Comparison of ENCODE assay signal across 18 cellular contexts in genomic region chr6:56664007-56664406, GRCh38. TPM values are rescaled to one million over a fixed set of nuclear protein-coding genes. Genes with fewer than 3 reads are reported as not detected.
DNase-seq lines count a peak whose midpoint lies in the region; ATAC-seq and TF ChIP-seq lines count a peak whose summit lies in the region.
"Had no signal": no experiment of that assay in that cellular context is flagged by ENCODE, and none has a peak within 500 bp of the region (broad histone marks: within the 10 kb centered on the region; RNA-seq: fewer than 3 reads in every experiment).

No MANE protein-coding gene starts in this region.

- H3K27me3 ChIP-seq in RWPE2 (ENCODE audit: insufficient read depth, poor library complexity, severe bottlenecking): no peaks in the 10 kb centered on the region
- H3K27me3 ChIP-seq in heart right ventricle: no peaks in the 10 kb centered on the region
- no peaks in the 10 kb centered on the region for H3K27me3 ChIP-seq in gastrocnemius medialis

- CTCF ChIA-PET in HEK293 (lab: Yijun Ruan, JAX) (interaction anchor here (1.3 kb wide), 2 partner anchors 24 to 46 kb away, joined by 3 to 5 read pairs; no protein-coding TSS in a partner anchor), T-cell (lab: Charles Lee) (interaction anchor here in 1 of 2 donors (0.5 kb wide), 1 partner anchor 67 kb away, joined by 3 read pairs; no protein-coding TSS in a partner anchor)

- no peak for TF ChIP-seq POLR2A in gastrocnemius medialis (IDR thresholded peaks at IDR 0.05)

- H3K27ac ChIP-seq in HEK293 (ENCODE audit: extremely low read depth, low read depth, low read length) (no peak overlapping the region), RWPE2 (ENCODE audit: poor library complexity, severe bottlenecking) (peak overlapping the region; percentile 93), heart right ventricle (peak overlapping the region in 6 of 10 donors; percentile 1 to 52 (median 28)), gastrocnemius medialis (peak overlapping the region; percentile 52 to 65 (median 57))

- ATAC-seq in RWPE2 (ENCODE audit: low read depth) (peak; percentile 59), heart right ventricle (peak in 6 of 8 donors; percentile 55 to 80 (median 68)), gastrocnemius medialis (peak in 1 of 2 donors; percentile 21), T-cell (replicated peaks in 1 of 4) (no peak)
- ATAC-seq: activated CD8-positive, alpha-beta T cell treated with anti-CD3 and anti-CD28 coated beads, Interleukin-2, amount 10 ng/mL, durations not matched to agents 7 days and 5 days; activated naive CD4-positive, alpha-beta T cell treated with anti-CD3 and anti-CD28 coated beads, Interleukin-2, amount 50 U/mL, for 72 hours; activated T-cell treated with anti-CD3 and anti-CD28 coated beads, Interleukin-2, amount 50 U/mL, for 72 hours had no signal

- H3K36me3 Mint-ChIP-seq in endothelial cell (ENCODE audit: low read depth, unreplicated experiment) (peaks cover 6% of the 10 kb centered on the region), T-cell (no peaks in the 10 kb centered on the region)
- H3K36me3 Mint-ChIP-seq: activated naive CD4-positive, alpha-beta T cell treated with anti-CD3 and anti-CD28 coated beads, Interleukin-2, amount 50 U/mL, for 72 hours had no signal

- 43 to 59% methylated on average over 1 of the region's 1 CpG for WGBS in heart right ventricle, 2 donors

- H3K27ac Mint-ChIP-seq in endothelial cell (ENCODE audit: unreplicated experiment) (no peak overlapping the region), T-cell (no peak overlapping the region)
- H3K27ac Mint-ChIP-seq: activated CD8-positive, alpha-beta T cell treated with anti-CD3 and anti-CD28 coated beads, Interleukin-2, amount 10 ng/mL, durations not matched to agents 7 days and 5 days; activated naive CD4-positive, alpha-beta T cell treated with anti-CD3 and anti-CD28 coated beads, Interleukin-2, amount 50 U/mL, for 72 hours; activated T-cell treated with anti-CD3 and anti-CD28 coated beads, Interleukin-2, amount 50 U/mL, for 72 hours had no signal

- H3K4me3 Mint-ChIP-seq in endothelial cell (ENCODE audit: unreplicated experiment) (no peak overlapping the region), T-cell (no peak overlapping the region)
- H3K4me3 Mint-ChIP-seq: activated CD8-positive, alpha-beta T cell treated with anti-CD3 and anti-CD28 coated beads, Interleukin-2, amount 10 ng/mL, durations not matched to agents 7 days and 5 days; activated T-cell treated with anti-CD3 and anti-CD28 coated beads, Interleukin-2, amount 50 U/mL, for 72 hours; brain had no signal

- no peak overlapping the region for H3K4me3 ChIP-seq in HEK293 (ENCODE audit: low read depth, low read length)
- H3K4me3 ChIP-seq in RWPE2 (ENCODE audit: severe bottlenecking): no peak overlapping the region
- no peak overlapping the region for H3K4me3 ChIP-seq in heart right ventricle
- no peak overlapping the region for H3K4me3 ChIP-seq in gastrocnemius medialis

- DNase-seq in RWPE2 (ENCODE audit: low spot score) (no peak), heart right ventricle (no peak), gastrocnemius medialis (no peak), endothelial cell (ENCODE audit: low spot score) (no peak), T-cell (no peak)
- DNase-seq in activated CD4-positive, alpha-beta T cell treated with anti-CD3 and anti-CD28 coated beads for 48 hours: no peak
- DNase-seq: activated CD8-positive, alpha-beta T cell treated with anti-CD3 and anti-CD28 coated beads, Interleukin-2, amount 10 ng/mL, durations not matched to agents 7 days and 5 days; activated T-cell treated with anti-CD3 and anti-CD28 coated beads, Interleukin-2, amount 50 U/mL, for 72 hours; AML-193; hippocampal formation; Karpas-422; NCI-H1105; NCI-H2107; NCI-H748 treated with DMSO at 0.1 percent for 48 hours; RPMI8226 had no signal

- TF ChIP-seq CTCF in HEK293 (tag by site-specific recombination; IDR thresholded peaks at IDR 0.05) (no peak), RWPE2 (IDR thresholded peaks at IDR 0.05; ENCODE audit: poor library complexity, severe bottlenecking) (no peak), heart right ventricle (IDR thresholded peaks at IDR 0.05) (no peak), gastrocnemius medialis (IDR thresholded peaks at IDR 0.05 in 4 of 5, conservative IDR thresholded peaks at IDR 0.05 in 1 of 5) (no peak), endothelial cell (IDR thresholded peaks at IDR 0.05; ENCODE audit: unreplicated experiment) (no peak)

- POLR2A ChIA-PET in HEK293 (lab: Yijun Ruan, JAX): no interaction called here
- POLR2A ChIA-PET in T-cell (lab: Charles Lee): no interaction called here

- H3K4me1 ChIP-seq in HEK293 (ENCODE audit: control insufficient read depth, insufficient read depth, low read length) (peaks cover 25% of the 10 kb centered on the region), RWPE2 (ENCODE audit: insufficient read depth, poor library complexity, severe bottlenecking) (peaks cover 69% of the 10 kb centered on the region), heart right ventricle (peaks cover 4 to 66% (median 46%) of the 10 kb centered on the region in 9 donors), gastrocnemius medialis (peaks cover 26 to 33% of the 10 kb centered on the region in 2 donors)

- H3K4me1 Mint-ChIP-seq in endothelial cell (ENCODE audit: unreplicated experiment) (peaks cover 29% of the 10 kb centered on the region), T-cell (peaks cover 0 to 7% (median 0%) of the 10 kb centered on the region in 3 donors)

- H3K36me3 ChIP-seq in HEK293 (ENCODE audit: control insufficient read depth in 2 of 2, insufficient read depth in 1 of 2, low read length in 2 of 2) (no peaks in the 10 kb centered on the region), RWPE2 (ENCODE audit: low read depth) (no peaks in the 10 kb centered on the region), heart right ventricle (peaks cover 0 to 20% (median 0%) of the 10 kb centered on the region in 9 donors), gastrocnemius medialis (no peaks in the 10 kb centered on the region)

- H3K27me3 Mint-ChIP-seq in endothelial cell (ENCODE audit: unreplicated experiment) (no peaks in the 10 kb centered on the region), T-cell (no peaks in the 10 kb centered on the region)
- H3K27me3 Mint-ChIP-seq: brain had no signal

- in situ Hi-C loops in gastrocnemius medialis (cut with MboI; ENCODE audit: low sequenced_read_pairs in 4 of 4): no loop called here

- intact Hi-C loops in heart right ventricle (cut with DNase I): no loop called here
- intact Hi-C loops in gastrocnemius medialis (cut with DNase I; ENCODE audit: low total_unique reads): loop anchor here (2.0 kb wide), 1 partner anchor 27 kb away; no protein-coding TSS in a partner anchor

- H3K9me3 ChIP-seq in HEK293 (ENCODE audit: control insufficient read depth, insufficient read depth, low read depth, low read length): no peaks in the 10 kb centered on the region
- H3K9me3 ChIP-seq in RWPE2 (ENCODE audit: severe bottlenecking): no peaks in the 10 kb centered on the region
- no peaks in the 10 kb centered on the region for H3K9me3 ChIP-seq in heart right ventricle
- H3K9me3 ChIP-seq in gastrocnemius medialis: no peaks in the 10 kb centered on the region

- no peaks in the 10 kb centered on the region for H3K9me3 Mint-ChIP-seq in endothelial cell (ENCODE audit: unreplicated experiment)
- H3K9me3 Mint-ChIP-seq in T-cell: no peaks in the 10 kb centered on the region
- H3K9me3 Mint-ChIP-seq: activated naive CD4-positive, alpha-beta T cell treated with anti-CD3 and anti-CD28 coated beads, Interleukin-2, amount 50 U/mL, for 72 hours; activated T-cell treated with anti-CD3 and anti-CD28 coated beads, Interleukin-2, amount 50 U/mL, for 72 hours; brain had no signal

TF ChIP-seq in HEK293, 187 proteins besides CTCF, POLR2A, EP300 and RAD21 (continues in another document):
- no peak for TF ChIP-seq ZBTB6 (tag by site-specific recombination; IDR thresholded peaks at IDR 0.05)
- TF ChIP-seq ZBTB10 (tag by site-specific recombination; IDR thresholded peaks at IDR 0.05): no peak
- peak; percentile 69 for TF ChIP-seq ZNF600 (tag by site-specific recombination; IDR thresholded peaks at IDR 0.05)
- no peak for TF ChIP-seq SETDB1 (IDR thresholded peaks at IDR 0.05; ENCODE audit: insufficient read length, low read length)
- no peak for TF ChIP-seq ZNF785 (tag by site-specific recombination; IDR thresholded peaks at IDR 0.05)
- no peak for TF ChIP-seq YY1 (tag by site-specific recombination; IDR thresholded peaks at IDR 0.05)
- no peak for TF ChIP-seq SCRT2 (tag by site-specific recombination; IDR thresholded peaks at IDR 0.05)
- TF ChIP-seq ZNF433 (tag by site-specific recombination; IDR thresholded peaks at IDR 0.05; ENCODE audit: low read depth): no peak

RNA-seq across cellular contexts. Expression of gene DST, which starts 21.3 kb away (rescaled TPM):
- 100 to 1,000 TPM; 218 to 619 (median 514) TPM for total RNA-seq in heart right ventricle
- 100 to 1,000 TPM; 103 to 211 TPM for polyA plus RNA-seq in heart right ventricle
- total RNA-seq in gastrocnemius medialis: 100 to 1,000 TPM; 114 to 219 (median 204) TPM
- 284 TPM for total RNA-seq in endothelial cell (ENCODE audit: unreplicated experiment)
- 10 to 100 TPM in 1 of 5 donors, 1 to 10 TPM in 4; 3.1 to 12.1 (median 7.4) TPM for total RNA-seq in T-cell

Comparison
In these comparisons a context has a peak if more than half of its experiments do, and no peak if none do; other contexts are left out.
1. ATAC-seq: peak in RWPE2 (single experiment) and heart right ventricle (6 of 8); none in T-cell (0 of 4).
2. RNA of gene DST, which starts 21.3 kb away (total RNA-seq): 218 to 619 TPM in heart right ventricle, 284 TPM in endothelial cell (single experiment) and 114 to 219 TPM in gastrocnemius medialis; 3.1 to 12.1 TPM in T-cell; every median in the first group is over 4 times any median in the second.